Comparison of ENCODE assay signal across 31 cellular contexts in genomic region chr17:3970668-3971067, GRCh38. TPM values are rescaled to one million over a fixed set of nuclear protein-coding genes. Genes with fewer than 3 reads are reported as not detected.
"Had no signal": no experiment of that assay in that cellular context is flagged by ENCODE, and none has a peak within 500 bp of the region (broad histone marks: within the 10 kb centered on the region; RNA-seq: fewer than 3 reads in every experiment).

No MANE protein-coding gene starts in this region.

- DNase-seq: dorsolateral prefrontal cortex; effector CD4-positive, alpha-beta T cell; endodermal cell; foreskin fibroblast; gastrocnemius medialis; head of caudate nucleus; left cardiac atrium; mesenchymal stem cell; naive thymus-derived CD8-positive, alpha-beta T cell; nephron progenitor cell; occipital lobe; stimulated activated CD4-positive, alpha-beta T cell treated with anti-CD3 and anti-CD28 coated beads, Interleukin-2, amount 100 ng/mL, for 24 hours; stimulated activated CD4-positive, alpha-beta T cell treated with anti-CD3 and anti-CD28 coated beads, Interleukin-4, amount 100 ng/mL, for 24 hours; stimulated activated naive CD8-positive, alpha-beta T cell treated with anti-CD3 and anti-CD28 coated beads, Interleukin-15, amount 100 ng/mL, for 72 hours; transverse colon; upper lobe of right lung; uterus had no signal

- H3K4me3 ChIP-seq: dorsolateral prefrontal cortex, gastrocnemius medialis, left lung, mucosa of descending colon, pancreas, smooth muscle cell, suprapubic skin, transverse colon, upper lobe of right lung, uterus had no signal

- H3K4me2 ChIP-seq: smooth muscle cell had no signal

- H3K27ac ChIP-seq: dorsolateral prefrontal cortex, epithelial cell of prostate, gastrocnemius medialis, left lung, pancreas, suprapubic skin, transverse colon, upper lobe of right lung, uterus had no signal

- H3K36me3 ChIP-seq: gastrocnemius medialis, left lung, pancreas, suprapubic skin, transverse colon, upper lobe of right lung, uterus had no signal

- H3K4me1 ChIP-seq: gastrocnemius medialis, suprapubic skin, uterus had no signal

- H3K4me3 Mint-ChIP-seq: endodermal cell; mesothelial cell of epicardium; nephron progenitor cell; stimulated activated effector memory CD8-positive, alpha-beta T cell treated with anti-CD3 and anti-CD28 coated beads, Interleukin-12 subunit alpha, Interleukin-12 subunit beta, amount 100 ng/mL, for 72 hours; stimulated activated naive CD8-positive, alpha-beta T cell treated with anti-CD3 and anti-CD28 coated beads, Interleukin-15, amount 100 ng/mL, for 72 hours had no signal

- H3K36me3 Mint-ChIP-seq: stimulated activated effector memory CD8-positive, alpha-beta T cell treated with anti-CD3 and anti-CD28 coated beads, Interleukin-12 subunit alpha, Interleukin-12 subunit beta, amount 100 ng/mL, for 72 hours had no signal

- H3K4me1 Mint-ChIP-seq: mesothelial cell of epicardium had no signal

- H3K27me3 Mint-ChIP-seq: stimulated activated naive CD8-positive, alpha-beta T cell treated with anti-CD3 and anti-CD28 coated beads, Interleukin-15, amount 100 ng/mL, for 72 hours had no signal

- FAIRE-seq: colon, pancreas had no signal

- H3K27me3 ChIP-seq: pancreas, transverse colon, upper lobe of right lung, uterus had no signal

- ATAC-seq: esophagus mucosa; gastrocnemius medialis; left cardiac atrium; left lung; mucosa of descending colon; naive thymus-derived CD8-positive, alpha-beta T cell; pancreas; sciatic nerve; stimulated activated effector memory CD8-positive, alpha-beta T cell treated with anti-CD3 and anti-CD28 coated beads, Interleukin-12 subunit alpha, Interleukin-12 subunit beta, amount 100 ng/mL, for 72 hours; stimulated activated naive CD8-positive, alpha-beta T cell treated with anti-CD3 and anti-CD28 coated beads, Interleukin-15, amount 100 ng/mL, for 72 hours; upper lobe of right lung had no signal

- H3K9me3 ChIP-seq: gastrocnemius medialis, pancreas, suprapubic skin, transverse colon, uterus had no signal

- H3K27ac Mint-ChIP-seq: endodermal cell; mesothelial cell of epicardium; nephron progenitor cell; stimulated activated effector memory CD8-positive, alpha-beta T cell treated with anti-CD3 and anti-CD28 coated beads, Interleukin-12 subunit alpha, Interleukin-12 subunit beta, amount 100 ng/mL, for 72 hours had no signal

RNA-seq across cellular contexts. Expression of gene P2RX1, which starts 54.4 kb away (rescaled TPM):
- total RNA-seq: endodermal cell, glomerular endothelial cell, kidney epithelial cell, lung microvascular endothelial cell, occipital lobe had no signal
- polyA plus RNA-seq: naive thymus-derived CD8-positive, alpha-beta T cell had no signal
